Comparison of ENCODE assay signal across 2 cellular contexts in genomic region chr9:17135578-17135904, GRCh38.
TF ChIP-seq lines count a peak whose summit lies in the region.

No MANE protein-coding gene starts in this region.

TF ChIP-seq in SK-N-SH, 30 proteins besides CTCF, POLR2A, EP300 and RAD21 (continued from another document):
- TF ChIP-seq USF1 (IDR thresholded peaks at IDR 0.05; ENCODE audit: borderline replicate concordance, low read depth) (no peak), IRF3 (IDR thresholded peaks at IDR 0.05; ENCODE audit: low read depth, low read length) (no peak), NFIC (IDR thresholded peaks at IDR 0.05; ENCODE audit: borderline replicate concordance) (no peak), TAF1 (IDR thresholded peaks at IDR 0.05; ENCODE audit: borderline replicate concordance, low read depth, low read length) (no peak), TEAD4 (IDR thresholded peaks at IDR 0.05; ENCODE audit: borderline replicate concordance, insufficient read depth) (no peak), GABPA (IDR thresholded peaks at IDR 0.05; ENCODE audit: low read depth) (no peak), FOXJ3 (CRISPR knock-in tag; IDR thresholded peaks at IDR 0.05) (no peak), YY1 (IDR thresholded peaks at IDR 0.05; ENCODE audit: low read depth) (no peak), PBX3 (IDR thresholded peaks at IDR 0.05) (no peak), MAX (IDR thresholded peaks at IDR 0.05; ENCODE audit: low read depth) (0 out of 2 replicates have a peak, but pooled peaks have one; percentile 31), SIN3A (IDR thresholded peaks at IDR 0.05; ENCODE audit: borderline replicate concordance, low read depth, low read length) (no peak), FOXM1 (IDR thresholded peaks at IDR 0.05; ENCODE audit: low read depth) (no peak), RXRA (IDR thresholded peaks at IDR 0.05; ENCODE audit: borderline replicate concordance, low read depth) (no peak)

TF ChIP-seq in SK-N-SH treated with all-trans-retinoic acid at 6 μM for 48 hours, 23 proteins besides CTCF, POLR2A, EP300 and RAD21 (continued from another document):
- TF ChIP-seq TSHZ2 (CRISPR knock-in tag; IDR thresholded peaks at IDR 0.05) = no peak
